Comparison of ENCODE assay signal across 16 cellular contexts in genomic region chr10:34017281-34017680, GRCh38.
DNase-seq lines count a peak whose midpoint lies in the region; ATAC-seq, FAIRE-seq and TF ChIP-seq lines count a peak whose summit lies in the region.
"Had no signal": no experiment of that assay in that cellular context is flagged by ENCODE, and none has a peak within 500 bp of the region (broad histone marks: within the 10 kb centered on the region; RNA-seq: fewer than 3 reads in every experiment).

No MANE protein-coding gene starts in this region.

- peak; percentile 96 for ATAC-seq in GM23338
- ATAC-seq in pancreas: no peak

- no peak overlapping the region for H3K4me3 Mint-ChIP-seq in GM23338
- H3K4me3 Mint-ChIP-seq: activated CD4-positive, alpha-beta memory T cell treated with anti-CD3 and anti-CD28 coated beads for 36 hours; activated naive CD8-positive, alpha-beta T cell treated with anti-CD3 and anti-CD28 coated beads for 36 hours; activated T-cell treated with anti-CD3 and anti-CD28 coated beads, Interleukin-2, amount 50 U/mL, for 24 hours had no signal

- DNase-seq in BE2C: no peak
- peak; percentile 87 for DNase-seq in GM23338 (ENCODE audit: low spot score)
- DNase-seq in OCI-M1 (lab: John Stamatoyannopoulos, UW): peak; percentile 4
- DNase-seq in fibroblast of villous mesenchyme (ENCODE audit: low read depth): no peak
- no peak for DNase-seq in NCI-H1092 (lab: John Stamatoyannopoulos, UW)
- DNase-seq in COLO829 (ENCODE audit: low spot score): no peak
- no peak for DNase-seq in ecto neural progenitor cell (ENCODE audit: low spot score)
- no peak for DNase-seq in pancreas
- DNase-seq: activated CD4-positive, alpha-beta memory T cell treated with anti-CD3 and anti-CD28 coated beads for 36 hours; activated naive CD8-positive, alpha-beta T cell treated with anti-CD3 and anti-CD28 coated beads for 36 hours; activated T-cell treated with anti-CD3 and anti-CD28 coated beads, Interleukin-2, amount 50 U/mL, for 24 hours; effector memory CD4-positive, alpha-beta T cell; NCI-H345; thyroid gland had no signal

- H3K4me2 ChIP-seq in GM23338: no peak overlapping the region
- H3K4me2 ChIP-seq: KMS-11, smooth muscle cell had no signal

- H3K36me3 Mint-ChIP-seq in GM23338 (ENCODE audit: low read depth): no peaks in the 10 kb centered on the region; the same call in 2 of the 3 replicates
- H3K36me3 Mint-ChIP-seq: activated CD4-positive, alpha-beta memory T cell treated with anti-CD3 and anti-CD28 coated beads for 36 hours; activated naive CD8-positive, alpha-beta T cell treated with anti-CD3 and anti-CD28 coated beads for 36 hours had no signal

- H3K4me3 ChIP-seq in BE2C (ENCODE audit: low read depth, low read length): no peak overlapping the region
- H3K4me3 ChIP-seq in GM23338: no peak overlapping the region
- no peak overlapping the region for H3K4me3 ChIP-seq in fibroblast of villous mesenchyme (ENCODE audit: low read depth, low read length)
- no peak overlapping the region for H3K4me3 ChIP-seq in pancreas
- H3K4me3 ChIP-seq: smooth muscle cell, thyroid gland had no signal

- H3K79me2 ChIP-seq in GM23338 (replicated peaks; ENCODE audit: insufficient read depth): no peaks in the 10 kb centered on the region

- peak; percentile 31; the same call in 1 of the 2 replicates for TF ChIP-seq CTCF in BE2C (IDR thresholded peaks at IDR 0.05; ENCODE audit: low read depth, low read length)
- TF ChIP-seq CTCF in GM23338 (conservative IDR thresholded peaks at IDR 0.05; ENCODE audit: low read depth in 2 of 2): peak; percentile 83 to 93
- TF ChIP-seq CTCF in fibroblast of villous mesenchyme (IDR thresholded peaks at IDR 0.05; ENCODE audit: insufficient read depth, low read depth, low read length): peak; percentile 9
- TF ChIP-seq CTCF in pancreas (IDR thresholded peaks at IDR 0.05): no peak

- intact Hi-C loops in pancreas (cut with DNase I): no loop called here

- no peak for FAIRE-seq in pancreas (lab: Jason Lieb, UNC)

- peaks cover 8% of the 10 kb centered on the region; the same call in 2 of the 3 replicates for H3K4me1 Mint-ChIP-seq in GM23338
- H3K4me1 Mint-ChIP-seq: activated naive CD8-positive, alpha-beta T cell treated with anti-CD3 and anti-CD28 coated beads for 36 hours had no signal

- no peaks in the 10 kb centered on the region for H3F3A ChIP-seq in GM23338 (replicated peaks; ENCODE audit: low read depth)

- H3K9me3 ChIP-seq in BE2C (no peaks in the 10 kb centered on the region), pancreas (no peaks in the 10 kb centered on the region)
- H3K9me3 ChIP-seq: thyroid gland had no signal

- peaks cover 10% of the 10 kb centered on the region for H3K9me3 Mint-ChIP-seq in GM23338
- H3K9me3 Mint-ChIP-seq: activated CD4-positive, alpha-beta memory T cell treated with anti-CD3 and anti-CD28 coated beads for 36 hours; activated naive CD8-positive, alpha-beta T cell treated with anti-CD3 and anti-CD28 coated beads for 36 hours; activated T-cell treated with anti-CD3 and anti-CD28 coated beads, Interleukin-2, amount 50 U/mL, for 24 hours had no signal

- H2AFZ ChIP-seq in GM23338: no peak overlapping the region; the same call in 1 of the 2 replicates

- H3K27me3 Mint-ChIP-seq in GM23338 (ENCODE audit: insufficient read depth, low read depth, poor library complexity): peaks cover 3% of the 10 kb centered on the region
- H3K27me3 Mint-ChIP-seq: activated T-cell treated with anti-CD3 and anti-CD28 coated beads, Interleukin-2, amount 50 U/mL, for 24 hours had no signal

- H3K27me3 ChIP-seq in BE2C (no peaks in the 10 kb centered on the region), GM23338 (ENCODE audit: insufficient read depth) (no peaks in the 10 kb centered on the region), pancreas (no peaks in the 10 kb centered on the region)
- H3K27me3 ChIP-seq: thyroid gland had no signal

- H3K4me1 ChIP-seq in BE2C (no peaks in the 10 kb centered on the region), GM23338 (ENCODE audit: insufficient read depth) (peaks cover 4% of the 10 kb centered on the region), pancreas (no peaks in the 10 kb centered on the region)
- H3K4me1 ChIP-seq: thyroid gland had no signal

- H4K20me1 ChIP-seq in GM23338 (replicated peaks; ENCODE audit: insufficient read depth): no peaks in the 10 kb centered on the region

- H3K36me3 ChIP-seq in BE2C (no peaks in the 10 kb centered on the region), GM23338 (ENCODE audit: insufficient read depth) (no peaks in the 10 kb centered on the region), pancreas (no peaks in the 10 kb centered on the region)
- H3K36me3 ChIP-seq: thyroid gland had no signal

- H3K9me2 ChIP-seq in GM23338 (ENCODE audit: insufficient read depth): peaks cover 3% of the 10 kb centered on the region; the same call in 1 of the 2 replicates

- WGBS in pancreas, 2 donors: 47 to 50% methylated on average over 1 of the region's 1 CpG

- H3K27ac ChIP-seq in GM23338 (ENCODE audit: low read depth) (no peak overlapping the region), pancreas (no peak overlapping the region)
- H3K27ac ChIP-seq: KMS-11, thyroid gland had no signal

- no peak overlapping the region for H3K27ac Mint-ChIP-seq in GM23338
- H3K27ac Mint-ChIP-seq: activated CD4-positive, alpha-beta memory T cell treated with anti-CD3 and anti-CD28 coated beads for 36 hours; activated naive CD8-positive, alpha-beta T cell treated with anti-CD3 and anti-CD28 coated beads for 36 hours; activated T-cell treated with anti-CD3 and anti-CD28 coated beads, Interleukin-2, amount 50 U/mL, for 24 hours had no signal

TF ChIP-seq in GM23338, 12 proteins besides CTCF, POLR2A, EP300 and RAD21:
- no peak for TF ChIP-seq POLR2AphosphoS5 (IDR thresholded peaks at IDR 0.05; ENCODE audit: low read depth)

Comparison
In these comparisons a context has a peak if more than half of its experiments do, and no peak if none do; other contexts are left out.
1. DNase-seq: peak in GM23338 (single experiment) and OCI-M1 (single experiment); none in BE2C (single experiment), fibroblast of villous mesenchyme (single experiment), NCI-H1092 (single experiment), COLO829 (single experiment), ecto neural progenitor cell (single experiment) and pancreas (0 of 6).
2. CTCF ChIP-seq: peak in BE2C (single experiment), GM23338 (2 of 2) and fibroblast of villous mesenchyme (single experiment); none in pancreas (0 of 4).